In genomic region chr17:65568918-65569317, GRCh38 we compare ENCODE assay signal across 2 cellular contexts.
TF ChIP-seq lines count a peak whose summit lies in the region.

No MANE protein-coding gene starts in this region.

TF ChIP-seq in GM12878, 131 proteins besides CTCF, POLR2A, EP300 and RAD21:
- peak; percentile 34; the same call in 1 of the 2 replicates for TF ChIP-seq EED (IDR thresholded peaks at IDR 0.05; ENCODE audit: low read depth)
- peak; percentile 68 for TF ChIP-seq RUNX3 (IDR thresholded peaks at IDR 0.05; ENCODE audit: low read length)
- TF ChIP-seq MEF2B (IDR thresholded peaks at IDR 0.05; ENCODE audit: partially characterized antibody, poor library complexity, severe bottlenecking) = peak; percentile 59
- peak; percentile 47; the same call in 1 of the 2 replicates for TF ChIP-seq PAX5 (IDR thresholded peaks at IDR 0.05; ENCODE audit: borderline replicate concordance, low read depth, low read length)
- TF ChIP-seq RBBP5 (conservative IDR thresholded peaks at IDR 0.05) = no peak
- TF ChIP-seq IKZF1 (conservative IDR thresholded peaks at IDR 0.05) = peak; percentile 43; the same call in 1 of the 2 replicates
- peak in 1 of 2 experiments; percentile 46; a peak in 1 of 4 replicates for TF ChIP-seq BHLHE40 (IDR thresholded peaks at IDR 0.05; ENCODE audit: borderline replicate concordance in 1 of 2, low read depth in 2 of 2, low read length in 1 of 2)
- peak; percentile 84; the same call in 1 of the 2 replicates for TF ChIP-seq NR2F1 (conservative IDR thresholded peaks at IDR 0.05)
- TF ChIP-seq MLLT1 (IDR thresholded peaks at IDR 0.05) = 0 out of 2 replicates have a peak, but pooled peaks have one; percentile 23
- TF ChIP-seq BMI1 (IDR thresholded peaks at IDR 0.05; ENCODE audit: borderline replicate concordance) = no peak
- no peak for TF ChIP-seq USF2 (IDR thresholded peaks at IDR 0.05; ENCODE audit: borderline replicate concordance, low read depth, low read length)
- 0 out of 2 replicates have a peak, but pooled peaks have one; percentile 32 for TF ChIP-seq NBN (IDR thresholded peaks at IDR 0.05)
- TF ChIP-seq RELB (IDR thresholded peaks at IDR 0.05; ENCODE audit: low read depth) = no peak
- TF ChIP-seq IKZF2 (IDR thresholded peaks at IDR 0.05) = peak; percentile 57 to 70; a peak in 3 of 4 replicates

TF ChIP-seq in SK-N-SH, 30 proteins besides CTCF, POLR2A, EP300 and RAD21:
- TF ChIP-seq SMC3 (IDR thresholded peaks at IDR 0.05; ENCODE audit: low read depth, low read length) (no peak), ELF1 (IDR thresholded peaks at IDR 0.05) (no peak), EZH2phosphoT487 (IDR thresholded peaks at IDR 0.05; ENCODE audit: borderline replicate concordance, low read depth) (no peak), NFIC (IDR thresholded peaks at IDR 0.05; ENCODE audit: borderline replicate concordance) (no peak), TEAD4 (IDR thresholded peaks at IDR 0.05; ENCODE audit: borderline replicate concordance, insufficient read depth) (no peak), SIN3A (IDR thresholded peaks at IDR 0.05; ENCODE audit: borderline replicate concordance, low read depth, low read length) (no peak), IRF3 (IDR thresholded peaks at IDR 0.05; ENCODE audit: low read depth, low read length) (no peak), JUND (IDR thresholded peaks at IDR 0.05) (no peak), RXRA (IDR thresholded peaks at IDR 0.05; ENCODE audit: borderline replicate concordance, low read depth) (no peak), YY1 (IDR thresholded peaks at IDR 0.05; ENCODE audit: low read depth) (no peak), USF1 (IDR thresholded peaks at IDR 0.05; ENCODE audit: borderline replicate concordance, low read depth) (no peak), REST (IDR thresholded peaks at IDR 0.05; ENCODE audit: low read depth, low read length) (no peak)
